ENCODE assay signal across 13 cellular contexts in the genomic region with DNA sequence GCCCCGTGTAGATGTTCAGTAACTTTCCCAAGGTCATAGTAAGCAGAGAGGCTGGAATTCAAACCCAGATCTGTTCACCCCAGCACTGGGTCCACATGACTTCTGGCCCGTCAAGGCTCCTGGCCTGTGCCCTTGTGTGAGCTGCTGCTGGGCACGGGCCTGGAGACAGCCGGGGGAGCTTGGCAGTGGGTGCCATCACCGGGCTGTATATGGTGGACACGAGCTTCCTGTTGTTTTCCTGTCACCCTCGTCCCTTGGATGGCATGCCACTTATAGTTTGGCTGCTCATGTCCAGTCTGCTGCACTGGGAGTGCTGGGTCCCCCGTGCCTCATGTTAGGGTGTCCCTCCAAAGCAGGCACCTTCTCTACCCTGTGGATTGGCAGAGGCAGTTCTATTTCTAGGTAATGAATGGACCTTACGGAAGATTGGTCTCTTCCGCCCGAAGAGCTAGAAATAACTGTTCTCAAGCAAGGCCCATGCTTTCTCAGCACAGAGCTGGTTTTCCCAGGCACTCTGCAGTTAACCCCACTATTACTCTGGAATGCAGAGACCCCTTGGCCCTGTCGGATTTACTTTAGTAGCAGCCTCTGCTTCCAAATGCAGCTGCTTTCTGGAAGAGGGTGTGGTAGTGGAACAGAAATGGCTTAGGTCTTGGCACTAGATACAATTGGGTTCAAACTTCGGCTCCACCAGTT. TPM values are rescaled to one million over a fixed set of nuclear protein-coding genes. Genes with fewer than 3 reads are reported as not detected.
DNase-seq lines count a peak whose midpoint lies in the region; ATAC-seq and TF ChIP-seq lines count a peak whose summit lies in the region.
"Had no signal": no experiment of that assay in that cellular context is flagged by ENCODE, and none has a peak within 500 bp of the region (broad histone marks: within the 10 kb centered on the region; RNA-seq: fewer than 3 reads in every experiment).

No MANE protein-coding gene starts in this region.

- H3K4me1 Mint-ChIP-seq in chondrocyte (ENCODE audit: low read depth), result peaks cover 86% of the 10 kb centered on the region

- H3K9me3 Mint-ChIP-seq in chondrocyte (ENCODE audit: low read depth), result no peaks in the 10 kb centered on the region
- H3K9me3 Mint-ChIP-seq: activated naive CD4-positive, alpha-beta T cell treated with anti-CD3 and anti-CD28 coated beads for 36 hours; naive B cell had no signal

- WGBS in transverse colon (ENCODE audit: low coverage in 1 of 2), 2 donors, result 65% methylated on average over 13 of the region's 13 CpGs; no CpG with 5 or more reads in 1 of the 2 donors

- DNase-seq in cardiac muscle cell (ENCODE audit: low read depth in 1 of 2, low spot score in 1 of 2) (peak in 1 of 2 donors; percentile 50), Right ventricle myocardium superior (no peak), chondrocyte (ENCODE audit: low spot score) (no peak), transverse colon (no peak), posterior vena cava (ENCODE audit: low spot score) (no peak), Ammon's horn (ENCODE audit: low spot score) (no peak), AG20443 (ENCODE audit: low spot score) (no peak)
- DNase-seq: activated CD4-positive, CD25-positive, alpha-beta regulatory T cell treated with anti-CD3 and anti-CD28 coated beads, Interleukin-2, amount 50 U/mL, for 72 hours; naive B cell; NCI-H1417; NCI-H524 treated with DMSO at 0.1 percent for 48 hours had no signal

- H3K36me3 ChIP-seq in cardiac muscle cell (no peaks in the 10 kb centered on the region), muscle layer of colon (ENCODE audit: insufficient read depth, low read length) (no peaks in the 10 kb centered on the region), transverse colon (no peaks in the 10 kb centered on the region)

- no peaks in the 10 kb centered on the region for H3K27me3 ChIP-seq in cardiac muscle cell
- H3K27me3 ChIP-seq in muscle layer of colon (ENCODE audit: control insufficient read depth in 1 of 2, insufficient read depth in 2 of 2, low read length in 2 of 2), result no peaks in the 10 kb centered on the region
- H3K27me3 ChIP-seq in transverse colon, result no peaks in the 10 kb centered on the region

- in situ Hi-C loops in transverse colon (cut with MboI; ENCODE audit: low pct_ligation_motif_present in 1 of 4, low pct_unique_long_range_greater_than_20kb in 1 of 4, low sequenced_read_pairs in 3 of 4), result no loop called here

- H3K4me3 ChIP-seq in cardiac muscle cell, result no peak overlapping the region
- H3K4me3 ChIP-seq in muscle layer of colon (ENCODE audit: low read depth in 1 of 2, low read length in 2 of 2), result no peak overlapping the region
- no peak overlapping the region for H3K4me3 ChIP-seq in transverse colon

- H3K4me1 ChIP-seq in cardiac muscle cell (ENCODE audit: low read depth) (peaks cover 28% of the 10 kb centered on the region), muscle layer of colon (ENCODE audit: insufficient read depth, low read length) (peaks cover 91% of the 10 kb centered on the region), transverse colon (peaks cover 46 to 86% (median 64%) of the 10 kb centered on the region in 4 donors)

- TF ChIP-seq POLR2A in transverse colon (IDR thresholded peaks at IDR 0.05), result no peak

- H3K9me3 ChIP-seq in cardiac muscle cell (ENCODE audit: low read depth) (no peaks in the 10 kb centered on the region), muscle layer of colon (ENCODE audit: low read length) (no peaks in the 10 kb centered on the region), transverse colon (no peaks in the 10 kb centered on the region)

- H3K36me3 Mint-ChIP-seq in chondrocyte (ENCODE audit: low read depth), result peaks cover 2% of the 10 kb centered on the region

- peak overlapping the region; percentile 90 for H3K27ac Mint-ChIP-seq in chondrocyte (ENCODE audit: unreplicated experiment)

- H3K27ac ChIP-seq in cardiac muscle cell (peak overlapping the region; percentile 85), muscle layer of colon (ENCODE audit: low read depth, low read length) (peak overlapping the region; percentile 98), transverse colon (peak overlapping the region; percentile 69 to 90 (median 86))

- TF ChIP-seq CTCF in cardiac muscle cell (IDR thresholded peaks at IDR 0.05; ENCODE audit: low read depth, low read length) (no peak), chondrocyte (IDR thresholded peaks at IDR 0.05) (no peak), transverse colon (IDR thresholded peaks at IDR 0.05) (no peak)

- H3K4me3 Mint-ChIP-seq in chondrocyte (ENCODE audit: unreplicated experiment), result no peak overlapping the region
- H3K4me3 Mint-ChIP-seq: activated naive CD4-positive, alpha-beta T cell treated with anti-CD3 and anti-CD28 coated beads for 36 hours; naive B cell had no signal

- peak overlapping the region; percentile 62 for H3K9ac ChIP-seq in muscle layer of colon (ENCODE audit: low read length)

- intact Hi-C loops in Right ventricle myocardium superior (cut with DNase I), result no loop called here
- intact Hi-C loops in transverse colon (cut with DNase I; ENCODE audit: low total_unique reads), result loop anchor here (5.0 kb wide), 1 partner anchor 159 kb away; no protein-coding TSS in a partner anchor
- intact Hi-C loops in posterior vena cava (cut with DNase I), result loop anchor here in 1 of 2 donors (10.0 kb wide), 1 partner anchor 156 kb away; no protein-coding TSS in a partner anchor

- ATAC-seq in Right ventricle myocardium superior (ENCODE audit: poor library complexity), result no peak

- TF ChIP-seq EP300 in transverse colon (IDR thresholded peaks at IDR 0.05; ENCODE audit: low read depth), result no peak

- H3K27me3 Mint-ChIP-seq in chondrocyte (ENCODE audit: low read depth), result no peaks in the 10 kb centered on the region
- H3K27me3 Mint-ChIP-seq: naive B cell had no signal

RNA-seq across cellular contexts. Expression of a gene that starts 44.3 kb away (rescaled TPM):
- total RNA-seq in cardiac muscle cell (5.1 and 9.6 TPM in 2 replicates), Right ventricle myocardium superior (18.9 TPM), chondrocyte (37.1 to 62.1 TPM (median 38.8 TPM) in 3 replicates), transverse colon (10 to 100 TPM in 1 of 4 donors, 1 to 10 TPM in 3; 2.2 to 11.3 (median 5.3) TPM), posterior vena cava (10 to 100 TPM; 60.6 to 77.3 TPM)
- polyA plus RNA-seq in cardiac muscle cell, result 7.3 and 10.2 TPM in 2 replicates
